Comparison of ENCODE assay signal across 10 cellular contexts in the genomic region with DNA sequence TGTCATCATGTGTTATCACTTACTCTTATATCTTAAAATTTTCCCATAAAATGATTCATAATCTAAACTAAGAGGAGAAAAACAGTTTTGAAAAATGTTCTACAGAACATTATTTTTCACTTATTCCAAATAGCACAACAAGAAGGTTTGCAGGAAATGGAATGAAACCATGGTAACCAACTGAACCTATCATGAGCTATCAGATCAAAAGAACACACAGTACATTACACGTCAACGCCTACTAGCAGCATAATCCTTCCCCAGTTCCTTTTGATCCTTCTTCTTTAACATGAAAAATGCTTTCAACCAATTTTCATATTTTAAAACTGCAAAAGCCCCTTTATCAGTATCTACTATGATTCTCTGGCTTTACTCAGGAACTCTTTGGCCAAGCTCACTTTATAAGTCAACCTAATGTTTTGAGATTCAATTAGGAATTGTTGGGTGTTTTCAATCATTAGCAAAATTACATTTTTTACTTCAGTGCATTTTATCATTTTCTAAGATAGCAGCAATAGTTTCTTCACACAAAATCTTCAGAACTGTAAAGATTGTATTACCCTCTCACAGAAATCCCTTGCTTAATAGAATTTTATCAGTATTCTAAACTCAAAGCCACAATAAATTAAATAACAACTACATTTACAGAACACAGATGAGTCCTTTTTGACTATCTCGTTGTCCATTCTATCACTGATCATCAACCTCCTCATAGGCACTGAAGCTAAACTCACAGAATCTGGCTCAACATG.
A peak's percentile ranks its signal among the peaks of the same experiment; 100 is the strongest.
DNase-seq lines count a peak whose midpoint lies in the region; ATAC-seq and TF ChIP-seq lines count a peak whose summit lies in the region.
"Had no signal": no experiment of that assay in that cellular context is flagged by ENCODE, and none has a peak within 500 bp of the region (broad histone marks: within the 10 kb centered on the region; RNA-seq: fewer than 3 reads in every experiment).

No MANE protein-coding gene starts in this region.

- H3K4me1 Mint-ChIP-seq in T-helper 17 cell: peaks cover 17% of the 10 kb centered on the region
- peaks cover 4 to 15% of the 10 kb centered on the region in 2 donors for H3K4me1 Mint-ChIP-seq in effector memory CD8-positive, alpha-beta T cell (ENCODE audit: low read depth in 2 of 2)

- H3K4me1 ChIP-seq in spleen: peaks cover 0 to 6% (median 0%) of the 10 kb centered on the region in 6 donors
- H3K4me1 ChIP-seq: suprapubic skin had no signal

- H3K9me3 ChIP-seq in T-helper 17 cell (ENCODE audit: control insufficient read depth, low read length, poor library complexity, severe bottlenecking) (no peaks in the 10 kb centered on the region), spleen (no peaks in the 10 kb centered on the region)
- H3K9me3 ChIP-seq: suprapubic skin had no signal

- TF ChIP-seq CTCF in HFF-Myc (IDR thresholded peaks at IDR 0.05; ENCODE audit: low read depth, low read length, missing control alignments) (no peak), spleen (IDR thresholded peaks at IDR 0.05 in 8 of 11, conservative IDR thresholded peaks at IDR 0.05 in 3 of 11) (no peak)

- ATAC-seq in T-helper 17 cell (peak; percentile 90), GM21717 (IDR thresholded peaks at IDR 0.05; ENCODE audit: unreplicated experiment) (no peak), HG03378 (IDR thresholded peaks at IDR 0.05; ENCODE audit: unreplicated experiment) (no peak)
- peak; percentile 37 for ATAC-seq in effector memory CD8-positive, alpha-beta T cell (replicated peaks)

- no peaks in the 10 kb centered on the region for H3K36me3 Mint-ChIP-seq in T-helper 17 cell (ENCODE audit: low read depth)
- H3K36me3 Mint-ChIP-seq in effector memory CD8-positive, alpha-beta T cell (ENCODE audit: insufficient read depth): no peaks in the 10 kb centered on the region

- whole genome bisulfite sequencing in spleen, 5 donors: 58 to 75% (median 68%) methylated on average over 3 of the region's 3 CpGs

- no peaks in the 10 kb centered on the region for H3K27me3 Mint-ChIP-seq in T-helper 17 cell
- H3K27me3 Mint-ChIP-seq in effector memory CD8-positive, alpha-beta T cell: no peaks in the 10 kb centered on the region

- no peaks in the 10 kb centered on the region for H3K27me3 ChIP-seq in spleen (replicated peaks in 1 of 7)
- H3K27me3 ChIP-seq: suprapubic skin had no signal

- intact Hi-C loops in spleen (cut with DNase I; ENCODE audit: low total_unique reads): no loop called here

- H3K4me3 Mint-ChIP-seq in T-helper 17 cell: peak overlapping the region; percentile 12
- H3K4me3 Mint-ChIP-seq in effector memory CD8-positive, alpha-beta T cell: no peak overlapping the region

- no peak overlapping the region for H3K27ac ChIP-seq in spleen
- H3K27ac ChIP-seq: suprapubic skin had no signal

- DNase-seq in HFF-Myc (ENCODE audit: extremely low read depth, low read depth) (peak; percentile 17), T-helper 17 cell (no peak), putamen (ENCODE audit: low spot score) (peak; percentile 66), spleen (no peak)
- DNase-seq in effector memory CD8-positive, alpha-beta T cell: no peak
- DNase-seq: NCI-H446, right cardiac atrium had no signal

- TF ChIP-seq POLR2A in spleen (IDR thresholded peaks at IDR 0.05): no peak

- H3K4me3 ChIP-seq in HFF-Myc (replicated peaks; ENCODE audit: low read depth, low read length): no peak overlapping the region
- no peak overlapping the region for H3K4me3 ChIP-seq in spleen
- H3K4me3 ChIP-seq: suprapubic skin had no signal

- peak overlapping the region; percentile 87 for H3K27ac Mint-ChIP-seq in T-helper 17 cell
- H3K27ac Mint-ChIP-seq in effector memory CD8-positive, alpha-beta T cell: peak overlapping the region in 1 of 2 donors; percentile 46

- H3K36me3 ChIP-seq in spleen: no peaks in the 10 kb centered on the region
- H3K36me3 ChIP-seq: suprapubic skin had no signal

- H3K9me3 Mint-ChIP-seq in effector memory CD8-positive, alpha-beta T cell: no peaks in the 10 kb centered on the region

Comparison
In these comparisons a context has a peak if more than half of its experiments do, and no peak if none do; other contexts are left out.
1. DNase-seq: peak in HFF-Myc (single experiment) and putamen (single experiment); none in T-helper 17 cell (0 of 3), effector memory CD8-positive, alpha-beta T cell (0 of 3) and spleen (single experiment).
2. ATAC-seq: peak in T-helper 17 cell (single experiment) and effector memory CD8-positive, alpha-beta T cell (single experiment); none in GM21717 (single experiment) and HG03378 (single experiment).